ENCODE assay signal across 11 cellular contexts in genomic region chr16:26795184-26795583, GRCh38.
DNase-seq lines count a peak whose midpoint lies in the region; ATAC-seq and TF ChIP-seq lines count a peak whose summit lies in the region.
"Had no signal": no experiment of that assay in that cellular context is flagged by ENCODE, and none has a peak within 500 bp of the region (broad histone marks: within the 10 kb centered on the region; RNA-seq: fewer than 3 reads in every experiment).

No MANE protein-coding gene starts in this region.

- H3K36me3 Mint-ChIP-seq in activated T-helper 2 cell treated with anti-CD3 and anti-CD28 coated beads, Interferon-gamma antibody, Interleukin-2, Interleukin-4, amounts not matched to agents 10 μg/mL and 5 μg/mL and 100 μg/mL, durations not matched to agents 14 hours and 24 hours and 36 hours (ENCODE audit: low read depth), result no peaks in the 10 kb centered on the region
- no peaks in the 10 kb centered on the region for H3K36me3 Mint-ChIP-seq in neural progenitor cell

- H3F3A ChIP-seq in neural progenitor cell (ENCODE audit: low read depth), result no peaks in the 10 kb centered on the region

- H3K27ac Mint-ChIP-seq in activated T-helper 2 cell treated with anti-CD3 and anti-CD28 coated beads, Interferon-gamma antibody, Interleukin-2, Interleukin-4, amounts not matched to agents 10 μg/mL and 5 μg/mL and 100 μg/mL, durations not matched to agents 14 hours and 24 hours and 36 hours, result no peak overlapping the region
- peak overlapping the region; percentile 42 for H3K27ac Mint-ChIP-seq in neural progenitor cell

- H3K4me3 ChIP-seq in Karpas-422 (ENCODE audit: low read length) (no peak overlapping the region), neural progenitor cell (no peak overlapping the region)
- H3K4me3 ChIP-seq: tibial nerve had no signal

- H3K4me1 ChIP-seq in Karpas-422 (ENCODE audit: low read length), result no peaks in the 10 kb centered on the region
- H3K4me1 ChIP-seq in neural progenitor cell, result no peaks in the 10 kb centered on the region
- H3K4me1 ChIP-seq: tibial nerve had no signal

- no peaks in the 10 kb centered on the region for H3K27me3 ChIP-seq in Karpas-422 (ENCODE audit: low read length)
- no peaks in the 10 kb centered on the region for H3K27me3 ChIP-seq in neural progenitor cell
- H3K27me3 ChIP-seq: tibial nerve had no signal

- no peak overlapping the region for H3K9ac ChIP-seq in Karpas-422 (ENCODE audit: low read length)
- H3K9ac ChIP-seq in neural progenitor cell, result no peak overlapping the region

- H3K79me2 ChIP-seq in Karpas-422 (ENCODE audit: low read length) (no peaks in the 10 kb centered on the region), neural progenitor cell (ENCODE audit: low read depth) (no peaks in the 10 kb centered on the region)

- H3K4me1 Mint-ChIP-seq in activated T-helper 2 cell treated with anti-CD3 and anti-CD28 coated beads, Interferon-gamma antibody, Interleukin-2, Interleukin-4, amounts not matched to agents 10 μg/mL and 5 μg/mL and 100 μg/mL, durations not matched to agents 14 hours and 24 hours and 36 hours (ENCODE audit: low read depth), result peaks cover 7% of the 10 kb centered on the region
- peaks cover 12% of the 10 kb centered on the region for H3K4me1 Mint-ChIP-seq in neural progenitor cell

- H3K4me3 Mint-ChIP-seq in activated T-helper 2 cell treated with anti-CD3 and anti-CD28 coated beads, Interferon-gamma antibody, Interleukin-2, Interleukin-4, amounts not matched to agents 10 μg/mL and 5 μg/mL and 100 μg/mL, durations not matched to agents 14 hours and 24 hours and 36 hours (ENCODE audit: low read depth), result no peak overlapping the region
- no peak overlapping the region for H3K4me3 Mint-ChIP-seq in neural progenitor cell

- H2AFZ ChIP-seq in Karpas-422 (ENCODE audit: low read length) (no peak overlapping the region), neural progenitor cell (replicated peaks) (no peak overlapping the region)

- H3K27me3 Mint-ChIP-seq in activated T-helper 2 cell treated with anti-CD3 and anti-CD28 coated beads, Interferon-gamma antibody, Interleukin-2, Interleukin-4, amounts not matched to agents 10 μg/mL and 5 μg/mL and 100 μg/mL, durations not matched to agents 14 hours and 24 hours and 36 hours (ENCODE audit: low read depth), result peaks cover 9% of the 10 kb centered on the region
- peaks cover 8% of the 10 kb centered on the region for H3K27me3 Mint-ChIP-seq in neural progenitor cell (ENCODE audit: insufficient read depth, low read depth)

- peak; percentile 9 for DNase-seq in NCI-H2029 (lab: John Stamatoyannopoulos, UW)
- DNase-seq in NCI-H2029 treated with DMSO at 0.1 percent for 48 hours (lab: John Stamatoyannopoulos, UW), result no peak
- peak; percentile 70 for DNase-seq in Karpas-422
- peak; percentile 22 for DNase-seq in activated T-helper 2 cell treated with anti-CD3 and anti-CD28 coated beads, Interferon-gamma antibody, Interleukin-2, Interleukin-4, amounts not matched to agents 10 μg/mL and 5 μg/mL and 100 μg/mL, durations not matched to agents 14 hours and 24 hours and 36 hours (ENCODE audit: low spot score)
- peak; percentile 56 for DNase-seq in neural progenitor cell (ENCODE audit: low spot score)
- DNase-seq in dedifferentiated amniotic fluid mesenchymal stem cell (ENCODE audit: extremely low spot score), result no peak
- DNase-seq in NCI-H187 treated with DMSO at 0.1 percent for 48 hours (lab: John Stamatoyannopoulos, UW), result no peak
- DNase-seq: GF-D8, SIG-M5 had no signal

- intact Hi-C loops in activated T-helper 2 cell treated with anti-CD3 and anti-CD28 coated beads, Interferon-gamma antibody, Interleukin-2, Interleukin-4, amounts not matched to agents 10 μg/mL and 5 μg/mL and 100 μg/mL, durations not matched to agents 14 hours and 24 hours and 36 hours (cut with micrococcal nuclease), result loop anchor here (5.0 kb wide), 1 partner anchor 958 kb away; no protein-coding TSS in a partner anchor

- H3K36me3 ChIP-seq in Karpas-422 (ENCODE audit: insufficient read depth, low read length) (no peaks in the 10 kb centered on the region), neural progenitor cell (no peaks in the 10 kb centered on the region)
- H3K36me3 ChIP-seq: tibial nerve had no signal

- H3K9me3 ChIP-seq in Karpas-422 (ENCODE audit: low read length), result no peaks in the 10 kb centered on the region
- H3K9me3 ChIP-seq in neural progenitor cell (ENCODE audit: low read depth), result no peaks in the 10 kb centered on the region
- H3K9me3 ChIP-seq: tibial nerve had no signal

- H3K4me2 ChIP-seq in Karpas-422 (ENCODE audit: low read depth, low read length, poor library complexity, severe bottlenecking) (no peak overlapping the region), neural progenitor cell (no peak overlapping the region)

- H3K9me3 Mint-ChIP-seq in activated T-helper 2 cell treated with anti-CD3 and anti-CD28 coated beads, Interferon-gamma antibody, Interleukin-2, Interleukin-4, amounts not matched to agents 10 μg/mL and 5 μg/mL and 100 μg/mL, durations not matched to agents 14 hours and 24 hours and 36 hours, result no peaks in the 10 kb centered on the region
- H3K9me3 Mint-ChIP-seq in neural progenitor cell, result peaks cover 2% of the 10 kb centered on the region

- no peaks in the 10 kb centered on the region for H3K9me2 ChIP-seq in Karpas-422 (replicated peaks; ENCODE audit: insufficient read depth, low read length)

- H3K27ac ChIP-seq in Karpas-422 (ENCODE audit: low read length) (no peak overlapping the region), neural progenitor cell (no peak overlapping the region)
- H3K27ac ChIP-seq: tibial nerve had no signal

- peak; percentile 60 for TF ChIP-seq CTCF in neural progenitor cell (IDR thresholded peaks at IDR 0.05)

- no peaks in the 10 kb centered on the region for H4K20me1 ChIP-seq in Karpas-422 (ENCODE audit: insufficient read depth, low read depth, low read length)
- H4K20me1 ChIP-seq in neural progenitor cell (ENCODE audit: low read depth), result no peaks in the 10 kb centered on the region

- ATAC-seq in HG03196 (IDR thresholded peaks at IDR 0.05; ENCODE audit: unreplicated experiment), result no peak

Comparison
In these comparisons a context has a peak if more than half of its experiments do, and no peak if none do; other contexts are left out.
1. DNase-seq: peak in NCI-H2029 (single experiment), Karpas-422 (single experiment), activated T-helper 2 cell treated with anti-CD3 and anti-CD28 coated beads, Interferon-gamma antibody, Interleukin-2, Interleukin-4, amounts not matched to agents 10 μg/mL and 5 μg/mL and 100 μg/mL, durations not matched to agents 14 hours and 24 hours and 36 hours (single experiment) and neural progenitor cell (single experiment); none in NCI-H2029 treated with DMSO at 0.1 percent for 48 hours (single experiment), dedifferentiated amniotic fluid mesenchymal stem cell (single experiment) and NCI-H187 treated with DMSO at 0.1 percent for 48 hours (single experiment).